8 cellular contexts compared by ENCODE assay signal in genomic region chr17:17235212-17236174, GRCh38.
A peak's percentile ranks its signal among the peaks of the same experiment; 100 is the strongest.
DNase-seq lines count a peak whose midpoint lies in the region; ATAC-seq and TF ChIP-seq lines count a peak whose summit lies in the region.

No MANE protein-coding gene starts in this region.

- H3K27me3 ChIP-seq in muscle layer of colon (ENCODE audit: control insufficient read depth in 1 of 2, insufficient read depth in 2 of 2, low read length in 2 of 2) = no peaks in the 10 kb centered on the region

- H3K9ac ChIP-seq in muscle layer of colon (ENCODE audit: low read length) = peak overlapping the region; percentile 96

- H3K27ac ChIP-seq in coronary artery (peak overlapping the region; percentile 20 to 93), muscle layer of colon (ENCODE audit: low read depth, low read length) (no peak overlapping the region)

- TF ChIP-seq CTCF in coronary artery (IDR thresholded peaks at IDR 0.05) = no peak

- DNase-seq in ELR (ENCODE audit: low read depth) (peak; percentile 70), NCI-H510A (lab: John Stamatoyannopoulos, UW) (peak; percentile 30), coronary artery (ENCODE audit: low spot score) (no peak), hippocampal formation (lab: John Stamatoyannopoulos, UW) (no peak)
- no peak for DNase-seq in activated CD4-positive, alpha-beta T cell treated with anti-CD3 and anti-CD28 coated beads for 4 hours

- peaks cover 7% of the 10 kb centered on the region for H3K4me1 ChIP-seq in muscle layer of colon (ENCODE audit: insufficient read depth, low read length)

- H3K36me3 ChIP-seq in muscle layer of colon (ENCODE audit: insufficient read depth, low read length) = peaks cover 10% of the 10 kb centered on the region

- H3K9me3 ChIP-seq in muscle layer of colon (ENCODE audit: low read length) = no peaks in the 10 kb centered on the region

- peak overlapping the region; percentile 79 for H3K4me3 ChIP-seq in coronary artery
- peak overlapping the region; percentile 98 to 99 for H3K4me3 ChIP-seq in muscle layer of colon (ENCODE audit: low read depth in 1 of 2, low read length in 2 of 2)

- no peak for ATAC-seq in GM19395 (IDR thresholded peaks at IDR 0.05; ENCODE audit: unreplicated experiment)
- no peak for ATAC-seq in GM19397 (IDR thresholded peaks at IDR 0.05; ENCODE audit: unreplicated experiment)

Comparison
In these comparisons a context has a peak if more than half of its experiments do, and no peak if none do; other contexts are left out.
1. DNase-seq: peak in ELR (single experiment) and NCI-H510A (single experiment); none in coronary artery (single experiment), hippocampal formation (0 of 2) and activated CD4-positive, alpha-beta T cell treated with anti-CD3 and anti-CD28 coated beads for 4 hours (0 of 2).